8 cellular contexts compared by ENCODE assay signal in genomic region chr4:30714408-30715031, GRCh38. TPM values are rescaled to one million over a fixed set of nuclear protein-coding genes. Genes with fewer than 3 reads are reported as not detected.
A peak's percentile ranks its signal among the peaks of the same experiment; 100 is the strongest.
DNase-seq lines count a peak whose midpoint lies in the region; ATAC-seq and TF ChIP-seq lines count a peak whose summit lies in the region.

No MANE protein-coding gene starts in this region.

- peaks cover 3% of the 10 kb centered on the region; the same call in 1 of the 3 replicates for H3K36me3 Mint-ChIP-seq in GM23338 (ENCODE audit: low read depth)

- no peak overlapping the region for H3K9ac ChIP-seq in mesendoderm (ENCODE audit: low read length)

- TF ChIP-seq CTCF in C4-2B (conservative IDR thresholded peaks at IDR 0.05): peak; percentile 79
- TF ChIP-seq CTCF in GM23338 (conservative IDR thresholded peaks at IDR 0.05; ENCODE audit: low read depth in 2 of 2): peak; percentile 81 to 84
- peak; percentile 96 for TF ChIP-seq CTCF in choroid plexus epithelial cell (conservative IDR thresholded peaks at IDR 0.05; ENCODE audit: low read depth, low read length)

- DNase-seq in GM23338 (ENCODE audit: low spot score) (peak; percentile 88), NCI-H69 (lab: John Stamatoyannopoulos, UW) (peak; percentile 50), choroid plexus epithelial cell (ENCODE audit: low read depth) (peak; percentile 78), mesendoderm (peak; percentile 83), foreskin melanocyte (no peak), DMS153 treated with DMSO at 0.1 percent for 48 hours (lab: John Stamatoyannopoulos, UW; ENCODE audit: unreplicated experiment) (no peak)

- H3K27ac Mint-ChIP-seq in GM23338: no peak overlapping the region

- H2BK5ac ChIP-seq in mesendoderm (ENCODE audit: low read length): no peak overlapping the region

- ATAC-seq in GM23338 (peak; percentile 9), GM21717 (IDR thresholded peaks at IDR 0.05; ENCODE audit: unreplicated experiment) (no peak)

- no peak overlapping the region for H2BK120ac ChIP-seq in mesendoderm (ENCODE audit: low read depth, low read length)

- peaks cover 22% of the 10 kb centered on the region; the same call in 2 of the 3 replicates for H3K4me1 Mint-ChIP-seq in GM23338

- no peak overlapping the region for H3K18ac ChIP-seq in mesendoderm (ENCODE audit: low read length)

- no peak overlapping the region for H3K56ac ChIP-seq in mesendoderm (ENCODE audit: low read length)

- H3K4me1 ChIP-seq in GM23338 (ENCODE audit: insufficient read depth): peaks cover 8% of the 10 kb centered on the region; the same call in 1 of the 2 replicates
- no peaks in the 10 kb centered on the region for H3K4me1 ChIP-seq in mesendoderm (ENCODE audit: control insufficient read depth, low read depth, low read length)

- peaks cover 10% of the 10 kb centered on the region; the same call in 1 of the 2 replicates for H3F3A ChIP-seq in GM23338 (replicated peaks; ENCODE audit: low read depth)

- no peak overlapping the region for H3K4ac ChIP-seq in mesendoderm (ENCODE audit: low read depth, low read length)

- H3K79me2 ChIP-seq in GM23338 (replicated peaks; ENCODE audit: insufficient read depth) (no peaks in the 10 kb centered on the region), mesendoderm (ENCODE audit: control insufficient read depth, insufficient read depth, low read length) (no peaks in the 10 kb centered on the region)

- H3K79me1 ChIP-seq in mesendoderm (ENCODE audit: low read length): no peaks in the 10 kb centered on the region

- no peak overlapping the region for H4K8ac ChIP-seq in mesendoderm (ENCODE audit: low read depth, low read length)

- peaks cover 16% of the 10 kb centered on the region for H3K27me3 Mint-ChIP-seq in GM23338 (ENCODE audit: insufficient read depth, low read depth, poor library complexity)

- H3K36me3 ChIP-seq in GM23338 (ENCODE audit: insufficient read depth) (no peaks in the 10 kb centered on the region), mesendoderm (ENCODE audit: control insufficient read depth, insufficient read depth, low read length) (no peaks in the 10 kb centered on the region)

- H3K9me3 Mint-ChIP-seq in GM23338: peaks cover 8% of the 10 kb centered on the region

- no peaks in the 10 kb centered on the region for H4K20me1 ChIP-seq in GM23338 (replicated peaks; ENCODE audit: insufficient read depth)

- H4K5ac ChIP-seq in mesendoderm (ENCODE audit: low read length): no peak overlapping the region

- no peak overlapping the region for H3K4me3 Mint-ChIP-seq in GM23338

- H3K4me3 ChIP-seq in GM23338 (no peak overlapping the region), choroid plexus epithelial cell (ENCODE audit: low read depth, low read length) (no peak overlapping the region), mesendoderm (ENCODE audit: low read length) (no peak overlapping the region)

- no peak overlapping the region for H2AFZ ChIP-seq in GM23338

- H2BK15ac ChIP-seq in mesendoderm (replicated peaks; ENCODE audit: low read depth): no peak overlapping the region

- no peak overlapping the region for H3K23ac ChIP-seq in mesendoderm (ENCODE audit: low read length)

- H3K4me2 ChIP-seq in GM23338: no peak overlapping the region
- no peak overlapping the region for H3K4me2 ChIP-seq in mesendoderm (ENCODE audit: low read length)

- WGBS in mesendoderm (ENCODE audit: extremely low coverage, insufficient coverage, low lambda C conversion rate): no CpG with 5 or more reads among the region's 6 CpGs

- H3K27me3 ChIP-seq in GM23338 (ENCODE audit: insufficient read depth) (peaks cover 13% of the 10 kb centered on the region), mesendoderm (ENCODE audit: insufficient read depth, low read length, poor library complexity) (no peaks in the 10 kb centered on the region)

- H3K9me2 ChIP-seq in GM23338 (ENCODE audit: insufficient read depth): no peaks in the 10 kb centered on the region

- H3K27ac ChIP-seq in C4-2B (no peak overlapping the region), GM23338 (ENCODE audit: low read depth) (no peak overlapping the region), mesendoderm (ENCODE audit: low read depth, low read length) (no peak overlapping the region)

- H2AK5ac ChIP-seq in mesendoderm (ENCODE audit: low read length): no peak overlapping the region

TF ChIP-seq in GM23338, 12 proteins besides CTCF, POLR2A, EP300 and RAD21:
- TF ChIP-seq ZNF331 (CRISPR knock-in tag; IDR thresholded peaks at IDR 0.05; ENCODE audit: low read depth) (no peak), STAT1 (IDR thresholded peaks at IDR 0.05; ENCODE audit: unreplicated experiment) (no peak), CREB1 (CRISPR knock-in tag; IDR thresholded peaks at IDR 0.05; ENCODE audit: low read depth) (no peak), EZH2phosphoT487 (IDR thresholded peaks at IDR 0.05; ENCODE audit: unreplicated experiment) (no peak), NANOG (IDR thresholded peaks at IDR 0.05; ENCODE audit: borderline replicate concordance) (no peak), ETS1 (IDR thresholded peaks at IDR 0.05) (no peak), EZH2 (IDR thresholded peaks at IDR 0.05; ENCODE audit: low read depth, unreplicated experiment) (no peak), REST (IDR thresholded peaks at IDR 0.05; ENCODE audit: unreplicated experiment) (no peak), JUNB (IDR thresholded peaks at IDR 0.05; ENCODE audit: unreplicated experiment) (no peak), ZNF114 (CRISPR knock-in tag; IDR thresholded peaks at IDR 0.05) (no peak)

RNA-seq across cellular contexts. Expression of gene PCDH7, which starts 5.6 kb away (rescaled TPM):
- 7.6 and 10.8 TPM in 2 replicates for total RNA-seq in GM23338 (2014; rRNA removed; shearing (Covaris generic))
- 2.4 and 2.7 TPM in 2 replicates for polyA plus RNA-seq in GM23338 (2016; fragmentation: Nextera tagmentation; extraction: Ambion mirVana)
- polyA plus RNA-seq in mesendoderm (2013, experiment 1 of 2): 4.2 TPM
- 3.7 TPM for polyA plus RNA-seq in mesendoderm (2013, experiment 2 of 2)

Comparison
In these comparisons a context has a peak if more than half of its experiments do, and no peak if none do; other contexts are left out.
1. DNase-seq: peak in GM23338 (single experiment), NCI-H69 (single experiment), choroid plexus epithelial cell (single experiment) and mesendoderm (single experiment); none in foreskin melanocyte (single experiment) and DMS153 treated with DMSO at 0.1 percent for 48 hours (single experiment).
2. Peak in every context shown above with its lines, with median percentiles within 50 percentile points of each other: CTCF ChIP-seq.